In the genomic region with DNA sequence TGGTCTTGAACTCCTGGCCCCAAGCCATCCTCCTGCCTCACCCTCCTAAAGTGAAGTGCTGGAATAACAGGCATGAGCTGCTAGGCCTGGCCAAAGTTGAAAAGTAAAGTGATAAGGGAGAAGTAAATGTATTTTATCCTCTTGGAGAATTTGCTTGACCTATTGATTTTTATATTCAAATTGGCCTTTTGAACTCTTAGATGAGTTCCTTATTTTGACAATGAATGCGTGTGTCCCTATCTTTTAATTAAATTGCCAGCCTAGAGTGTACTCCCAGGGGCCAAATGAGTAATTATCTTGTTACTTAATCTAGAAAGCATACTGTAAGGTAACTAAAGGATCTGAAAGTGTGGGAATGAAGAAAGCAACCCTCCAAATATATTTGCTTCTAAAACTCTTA, we compare ENCODE assay signal across 1 cellular context.
TF ChIP-seq lines count a peak whose summit lies in the region.

No MANE protein-coding gene starts in this region.

TF ChIP-seq in HEK293, 187 proteins besides CTCF, POLR2A, EP300 and RAD21 (continued from another document):
- TF ChIP-seq, protein P1, sequence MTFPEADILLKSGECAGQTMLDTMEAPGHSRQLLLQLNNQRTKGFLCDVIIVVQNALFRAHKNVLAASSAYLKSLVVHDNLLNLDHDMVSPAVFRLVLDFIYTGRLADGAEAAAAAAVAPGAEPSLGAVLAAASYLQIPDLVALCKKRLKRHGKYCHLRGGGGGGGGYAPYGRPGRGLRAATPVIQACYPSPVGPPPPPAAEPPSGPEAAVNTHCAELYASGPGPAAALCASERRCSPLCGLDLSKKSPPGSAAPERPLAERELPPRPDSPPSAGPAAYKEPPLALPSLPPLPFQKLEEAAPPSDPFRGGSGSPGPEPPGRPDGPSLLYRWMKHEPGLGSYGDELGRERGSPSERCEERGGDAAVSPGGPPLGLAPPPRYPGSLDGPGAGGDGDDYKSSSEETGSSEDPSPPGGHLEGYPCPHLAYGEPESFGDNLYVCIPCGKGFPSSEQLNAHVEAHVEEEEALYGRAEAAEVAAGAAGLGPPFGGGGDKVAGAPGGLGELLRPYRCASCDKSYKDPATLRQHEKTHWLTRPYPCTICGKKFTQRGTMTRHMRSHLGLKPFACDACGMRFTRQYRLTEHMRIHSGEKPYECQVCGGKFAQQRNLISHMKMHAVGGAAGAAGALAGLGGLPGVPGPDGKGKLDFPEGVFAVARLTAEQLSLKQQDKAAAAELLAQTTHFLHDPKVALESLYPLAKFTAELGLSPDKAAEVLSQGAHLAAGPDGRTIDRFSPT (tag by site-specific recombination; IDR thresholded peaks at IDR 0.05), result no peak
- TF ChIP-seq PRDM2 (tag by site-specific recombination; IDR thresholded peaks at IDR 0.05; ENCODE audit: borderline replicate concordance), result no peak
- TF ChIP-seq OSR2 (tag by site-specific recombination; IDR thresholded peaks at IDR 0.05), result peak; percentile 75; the same call in 1 of the 2 replicates
- no peak for TF ChIP-seq ZNF26 (tag by site-specific recombination; IDR thresholded peaks at IDR 0.05)
- TF ChIP-seq ZNF596 (tag by site-specific recombination; IDR thresholded peaks at IDR 0.05), result 0 out of 2 replicates have a peak, but pooled peaks have one; percentile 8
- no peak for TF ChIP-seq ZNF621 (tag by site-specific recombination; IDR thresholded peaks at IDR 0.05)
- TF ChIP-seq BCL11A (tag by site-specific recombination; IDR thresholded peaks at IDR 0.05; ENCODE audit: low read depth), result no peak
- TF ChIP-seq, protein P2, sequence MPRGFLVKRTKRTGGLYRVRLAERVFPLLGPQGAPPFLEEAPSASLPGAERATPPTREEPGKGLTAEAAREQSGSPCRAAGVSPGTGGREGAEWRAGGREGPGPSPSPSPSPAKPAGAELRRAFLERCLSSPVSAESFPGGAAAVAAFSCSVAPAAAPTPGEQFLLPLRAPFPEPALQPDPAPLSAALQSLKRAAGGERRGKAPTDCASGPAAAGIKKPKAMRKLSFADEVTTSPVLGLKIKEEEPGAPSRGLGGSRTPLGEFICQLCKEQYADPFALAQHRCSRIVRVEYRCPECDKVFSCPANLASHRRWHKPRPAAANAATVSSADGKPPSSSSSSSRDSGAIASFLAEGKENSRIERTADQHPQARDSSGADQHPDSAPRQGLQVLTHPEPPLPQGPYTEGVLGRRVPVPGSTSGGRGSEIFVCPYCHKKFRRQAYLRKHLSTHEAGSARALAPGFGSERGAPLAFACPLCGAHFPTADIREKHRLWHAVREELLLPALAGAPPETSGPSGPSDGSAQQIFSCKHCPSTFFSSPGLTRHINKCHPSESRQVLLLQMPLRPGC (tag by site-specific recombination; IDR thresholded peaks at IDR 0.05), result 0 out of 2 replicates have a peak, but pooled peaks have one; percentile 10
- no peak for TF ChIP-seq ZNF510 (tag by site-specific recombination; IDR thresholded peaks at IDR 0.05; ENCODE audit: insufficient replicate concordance)
- no peak for TF ChIP-seq ZNF626 (tag by site-specific recombination; IDR thresholded peaks at IDR 0.05)
- no peak for TF ChIP-seq ZFP69B (tag by site-specific recombination; IDR thresholded peaks at IDR 0.05)
- TF ChIP-seq MEIS1 (CRISPR knock-in tag; IDR thresholded peaks at IDR 0.05; ENCODE audit: borderline replicate concordance), result no peak
- no peak for TF ChIP-seq ZNF48 (tag by site-specific recombination; IDR thresholded peaks at IDR 0.05)
- no peak for TF ChIP-seq ZNF394 (tag by site-specific recombination; IDR thresholded peaks at IDR 0.05; ENCODE audit: borderline replicate concordance)
- no peak for TF ChIP-seq ZNF514 (tag by site-specific recombination; IDR thresholded peaks at IDR 0.05)
- TF ChIP-seq ZNF114 (tag by site-specific recombination; IDR thresholded peaks at IDR 0.05), result no peak
- TF ChIP-seq ZNF24 (tag by site-specific recombination; IDR thresholded peaks at IDR 0.05), result no peak
- TF ChIP-seq HOXD13 (CRISPR knock-in tag; IDR thresholded peaks at IDR 0.05; ENCODE audit: borderline replicate concordance), result no peak
- no peak for TF ChIP-seq YY2 (tag by site-specific recombination; IDR thresholded peaks at IDR 0.05)
- no peak for TF ChIP-seq BCL6B (tag by site-specific recombination; IDR thresholded peaks at IDR 0.05)
- TF ChIP-seq ZNF549 (tag by site-specific recombination; IDR thresholded peaks at IDR 0.05), result no peak
- no peak for TF ChIP-seq ZBTB8A (tag by site-specific recombination; IDR thresholded peaks at IDR 0.05)
- no peak for TF ChIP-seq ZNF423 (tag by site-specific recombination; IDR thresholded peaks at IDR 0.05)
- no peak for TF ChIP-seq GLIS2 (tag by site-specific recombination; IDR thresholded peaks at IDR 0.05)
- no peak for TF ChIP-seq GFI1B (tag by site-specific recombination; IDR thresholded peaks at IDR 0.05)
- TF ChIP-seq ZNF544 (tag by site-specific recombination; IDR thresholded peaks at IDR 0.05), result no peak
- no peak for TF ChIP-seq ZNF169 (tag by site-specific recombination; IDR thresholded peaks at IDR 0.05)
- no peak for TF ChIP-seq ZBTB44 (tag by site-specific recombination; IDR thresholded peaks at IDR 0.05)
- TF ChIP-seq ZNF214 (tag by site-specific recombination; IDR thresholded peaks at IDR 0.05; ENCODE audit: borderline replicate concordance), result no peak
- no peak for TF ChIP-seq ZBTB1 (tag by site-specific recombination; IDR thresholded peaks at IDR 0.05)
- TF ChIP-seq ZNF426 (tag by site-specific recombination; IDR thresholded peaks at IDR 0.05), result no peak
- TF ChIP-seq ZNF391 (tag by site-specific recombination; IDR thresholded peaks at IDR 0.05; ENCODE audit: borderline replicate concordance, low read depth), result no peak
- TF ChIP-seq ZNF660 (tag by site-specific recombination; IDR thresholded peaks at IDR 0.05), result no peak
- no peak for TF ChIP-seq ZNF791 (tag by site-specific recombination; IDR thresholded peaks at IDR 0.05)
- TF ChIP-seq BCL11B (tag by site-specific recombination; IDR thresholded peaks at IDR 0.05; ENCODE audit: low read depth), result no peak
- TF ChIP-seq ZNF341 (tag by site-specific recombination; IDR thresholded peaks at IDR 0.05; ENCODE audit: low read depth), result no peak
- TF ChIP-seq ZBTB17 (tag by site-specific recombination; IDR thresholded peaks at IDR 0.05), result no peak
- TF ChIP-seq ZNF266 (tag by site-specific recombination; IDR thresholded peaks at IDR 0.05; ENCODE audit: low read depth), result no peak
